ENCODE assay signal across 27 cellular contexts in the genomic region with DNA sequence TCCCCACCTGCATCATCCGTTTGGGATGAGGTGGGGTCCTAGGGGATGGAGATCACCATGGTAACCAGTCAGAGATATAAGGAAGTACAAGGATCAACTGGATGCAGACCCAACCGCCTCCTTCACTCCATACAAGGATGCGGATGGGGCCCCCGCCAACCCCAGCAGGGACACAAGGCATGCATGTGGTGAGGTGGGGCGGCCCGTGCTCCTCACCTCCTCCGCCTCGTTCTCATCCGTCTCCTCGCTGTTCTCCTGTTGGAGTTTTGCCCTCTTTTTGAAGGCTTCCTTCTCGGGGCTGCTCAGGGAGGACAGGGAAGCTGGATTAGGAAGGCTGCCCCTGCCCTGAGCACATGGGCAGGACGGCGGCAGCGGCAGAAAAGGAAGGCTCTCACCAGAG.
"Had no signal": no experiment of that assay in that cellular context is flagged by ENCODE, and none has a peak within 500 bp of the region (broad histone marks: within the 10 kb centered on the region; RNA-seq: fewer than 3 reads in every experiment).

No MANE protein-coding gene starts in this region.

- H3K27me3 ChIP-seq: brain microvascular endothelial cell, esophagus squamous epithelium had no signal

- H3K4me1 ChIP-seq: esophagus squamous epithelium had no signal

- H3K27me3 Mint-ChIP-seq: activated CD8-positive, alpha-beta T cell treated with anti-CD3 and anti-CD28 coated beads for 36 hours; activated naive CD4-positive, alpha-beta T cell treated with anti-CD3 and anti-CD28 coated beads, Interleukin-2, amount 10 ng/mL, durations not matched to agents 7 days and 5 days; activated naive CD8-positive, alpha-beta T cell; central memory CD8-positive, alpha-beta T cell; T-cell had no signal

- DNase-seq: activated CD4-positive, alpha-beta T cell treated with anti-CD3 and anti-CD28 coated beads for 4 hours; activated CD4-positive, alpha-beta T cell treated with anti-CD3 and anti-CD28 coated beads, Interleukin-2, amount 50 U/mL, for 1 hour; activated CD4-positive, alpha-beta T cell treated with anti-CD3 and anti-CD28 coated beads, Interleukin-2, amount 50 U/mL, for 48 hours; activated CD4-positive, CD25-positive, alpha-beta regulatory T cell; activated CD4-positive, CD25-positive, alpha-beta regulatory T cell treated with anti-CD3 and anti-CD28 coated beads, Interleukin-2, amount 50 U/mL, for 72 hours; activated CD8-positive, alpha-beta memory T cell treated with anti-CD3 and anti-CD28 coated beads for 24 hours; activated CD8-positive, alpha-beta T cell treated with anti-CD3 and anti-CD28 coated beads for 36 hours; activated effector memory CD4-positive, alpha-beta T cell treated with anti-CD3 and anti-CD28 coated beads, Interleukin-2, amount 50 U/mL, for 16 hours; activated naive CD4-positive, alpha-beta T cell treated with anti-CD3 and anti-CD28 coated beads, Interleukin-2, amount 10 ng/mL, durations not matched to agents 7 days and 5 days; activated T-cell treated with anti-CD3 and anti-CD28 coated beads, Interleukin-2, amount 50 U/mL, for 72 hours; amniotic stem cell; brain microvascular endothelial cell; cortex of kidney; dermis blood vessel endothelial cell; effector CD4-positive, alpha-beta T cell; esophagus squamous epithelium; head of caudate nucleus; hypothalamus; SW 1271; T-cell; T1000 had no signal

- H3K36me3 ChIP-seq: brain microvascular endothelial cell had no signal

- H3K27ac ChIP-seq: brain microvascular endothelial cell, epithelial cell of prostate, esophagus squamous epithelium had no signal

- H3K9me3 ChIP-seq: esophagus squamous epithelium had no signal

- H3K9me3 Mint-ChIP-seq: activated CD8-positive, alpha-beta T cell treated with anti-CD3 and anti-CD28 coated beads for 36 hours; activated naive CD4-positive, alpha-beta T cell treated with anti-CD3 and anti-CD28 coated beads, Interleukin-2, amount 10 ng/mL, durations not matched to agents 7 days and 5 days; activated T-cell treated with anti-CD3 and anti-CD28 coated beads, Interleukin-2, amount 50 U/mL, for 72 hours; activated T-helper 2 cell treated with anti-CD3 and anti-CD28 coated beads, Interferon-gamma antibody, Interleukin-2, Interleukin-4, amounts not matched to agents 10 μg/mL and 5 μg/mL and 100 μg/mL, durations not matched to agents 14 hours and 24 hours and 36 hours; central memory CD8-positive, alpha-beta T cell; T-cell; T-helper 1 cell treated with Interleukin-12 subunit alpha and Interleukin-12 subunit beta and Interleukin-4 antibody, amounts not matched to agents 30 μg/mL and 1 μg/mL, for 36 hours; T-helper 2 cell treated with Interferon-gamma antibody and Interleukin-4, amounts not matched to agents 5 μg/mL and 100 μg/mL, for 36 hours had no signal

- H3K27ac Mint-ChIP-seq: activated CD8-positive, alpha-beta T cell treated with anti-CD3 and anti-CD28 coated beads for 36 hours; activated naive CD4-positive, alpha-beta T cell treated with anti-CD3 and anti-CD28 coated beads, Interleukin-2, amount 10 ng/mL, durations not matched to agents 7 days and 5 days; activated naive CD8-positive, alpha-beta T cell; activated T-cell treated with anti-CD3 and anti-CD28 coated beads, Interleukin-2, amount 50 U/mL, for 72 hours; activated T-helper 2 cell treated with anti-CD3 and anti-CD28 coated beads, Interferon-gamma antibody, Interleukin-2, Interleukin-4, amounts not matched to agents 10 μg/mL and 5 μg/mL and 100 μg/mL, durations not matched to agents 14 hours and 24 hours and 36 hours; T-cell; T-helper 1 cell treated with Interleukin-12 subunit alpha and Interleukin-12 subunit beta and Interleukin-4 antibody, amounts not matched to agents 30 μg/mL and 1 μg/mL, for 36 hours; T-helper 2 cell treated with Interferon-gamma antibody and Interleukin-4, amounts not matched to agents 5 μg/mL and 100 μg/mL, for 36 hours had no signal

- ATAC-seq: activated CD8-positive, alpha-beta T cell treated with anti-CD3 and anti-CD28 coated beads for 36 hours; activated T-cell treated with anti-CD3 and anti-CD28 coated beads, Interleukin-2, amount 50 U/mL, for 72 hours; T-cell had no signal

- H3K4me3 Mint-ChIP-seq: activated CD8-positive, alpha-beta T cell treated with anti-CD3 and anti-CD28 coated beads for 36 hours; activated naive CD4-positive, alpha-beta T cell treated with anti-CD3 and anti-CD28 coated beads, Interleukin-2, amount 10 ng/mL, durations not matched to agents 7 days and 5 days; activated naive CD8-positive, alpha-beta T cell; activated T-cell treated with anti-CD3 and anti-CD28 coated beads, Interleukin-2, amount 50 U/mL, for 72 hours; central memory CD8-positive, alpha-beta T cell; T-cell; T-helper 1 cell treated with Interleukin-12 subunit alpha and Interleukin-12 subunit beta and Interleukin-4 antibody, amounts not matched to agents 30 μg/mL and 1 μg/mL, for 36 hours; T-helper 2 cell treated with Interferon-gamma antibody and Interleukin-4, amounts not matched to agents 5 μg/mL and 100 μg/mL, for 36 hours had no signal

- H3K4me1 Mint-ChIP-seq: activated naive CD4-positive, alpha-beta T cell treated with anti-CD3 and anti-CD28 coated beads, Interleukin-2, amount 10 ng/mL, durations not matched to agents 7 days and 5 days; T-cell had no signal

- H3K4me3 ChIP-seq: esophagus squamous epithelium had no signal
